12 cellular contexts compared by ENCODE assay signal in genomic region chr6:144660545-144660944, GRCh38.
DNase-seq lines count a peak whose midpoint lies in the region; ATAC-seq and TF ChIP-seq lines count a peak whose summit lies in the region.
"Had no signal": no experiment of that assay in that cellular context is flagged by ENCODE, and none has a peak within 500 bp of the region (broad histone marks: within the 10 kb centered on the region; RNA-seq: fewer than 3 reads in every experiment).

No MANE protein-coding gene starts in this region.

- dilution Hi-C loops in mammary epithelial cell (cut with HindIII; ENCODE audit: low sequenced_read_pairs): no loop called here

- H3K4me3 ChIP-seq in mammary epithelial cell (replicated peaks in 1 of 3; ENCODE audit: insufficient read depth in 1 of 3, low read depth in 2 of 3, low read length in 3 of 3) (no peak overlapping the region), right lobe of liver (peak overlapping the region in 1 of 3 donors; percentile 10), transverse colon (peak overlapping the region in 3 of 4 donors; percentile 20 to 39 (median 22))
- H3K4me3 ChIP-seq: coronary artery, tibial artery had no signal

- H3K79me2 ChIP-seq in mammary epithelial cell (ENCODE audit: insufficient read depth, low read length): no peaks in the 10 kb centered on the region

- TF ChIP-seq EP300 in transverse colon (IDR thresholded peaks at IDR 0.05; ENCODE audit: low read depth): no peak

- peak; percentile 53 to 80 (median 66) for ATAC-seq in right lobe of liver
- no peak for ATAC-seq in HG02610 (IDR thresholded peaks at IDR 0.05; ENCODE audit: unreplicated experiment)
- ATAC-seq in HG02642 (IDR thresholded peaks at IDR 0.05; ENCODE audit: poor library complexity, unreplicated experiment): no peak
- ATAC-seq: naive thymus-derived CD8-positive, alpha-beta T cell had no signal

- in situ Hi-C loops in mammary epithelial cell (cut with MboI; ENCODE audit: low sequenced_read_pairs in 2 of 2): no loop called here
- in situ Hi-C loops in transverse colon (cut with MboI; ENCODE audit: low pct_ligation_motif_present in 1 of 4, low pct_unique_long_range_greater_than_20kb in 1 of 4, low sequenced_read_pairs in 3 of 4): no loop called here

- TF ChIP-seq POLR2A in right lobe of liver (IDR thresholded peaks at IDR 0.05) (no peak), transverse colon (IDR thresholded peaks at IDR 0.05) (no peak)

- H2AFZ ChIP-seq in mammary epithelial cell (ENCODE audit: low read depth, low read length): peak overlapping the region; percentile 38

- peak overlapping the region; percentile 74 for H3K4me2 ChIP-seq in mammary epithelial cell (ENCODE audit: insufficient read depth, low read depth, low read length)

- TF ChIP-seq CTCF in mammary epithelial cell (conservative IDR thresholded peaks at IDR 0.05 in 1 of 2, IDR thresholded peaks at IDR 0.05 in 1 of 2; ENCODE audit: extremely low read depth in 1 of 2, insufficient read depth in 1 of 2, low read depth in 1 of 2, low read length in 2 of 2) (no peak), right lobe of liver (IDR thresholded peaks at IDR 0.05) (no peak), transverse colon (IDR thresholded peaks at IDR 0.05) (no peak)

- DNase-seq in NCI-H748 (lab: John Stamatoyannopoulos, UW; ENCODE audit: unreplicated experiment): peak; percentile 44
- DNase-seq in NCI-H748 treated with DMSO at 0.1 percent for 48 hours (lab: John Stamatoyannopoulos, UW): no peak
- no peak for DNase-seq in mammary epithelial cell
- DNase-seq in right lobe of liver: peak in 1 of 3 donors; percentile 42
- peak; percentile 23 for DNase-seq in transverse colon
- no peak for DNase-seq in NCI-H345 (lab: John Stamatoyannopoulos, UW)
- DNase-seq: activated naive CD8-positive, alpha-beta T cell treated with anti-CD3 and anti-CD28 coated beads for 36 hours; naive thymus-derived CD8-positive, alpha-beta T cell; tibial artery had no signal

- no TSS peak for BruUV-seq in mammary epithelial cell (replicated peaks; lab: Mats Ljungman, UMichigan)

- CTCF ChIA-PET in mammary epithelial cell (lab: Charles Lee; ENCODE audit: low non-redundant PET): no interaction called here

- H3K9ac ChIP-seq in mammary epithelial cell (ENCODE audit: insufficient read depth, low read length): no peak overlapping the region

- H3K36me3 ChIP-seq in mammary epithelial cell (ENCODE audit: insufficient read depth, low read length) (no peaks in the 10 kb centered on the region), right lobe of liver (no peaks in the 10 kb centered on the region), transverse colon (no peaks in the 10 kb centered on the region)
- H3K36me3 ChIP-seq: tibial artery had no signal

- peak overlapping the region; percentile 37 for H3K27ac ChIP-seq in mammary epithelial cell (ENCODE audit: insufficient read depth, low read depth, low read length)
- peak overlapping the region; percentile 2 to 17 (median 2) for H3K27ac ChIP-seq in right lobe of liver
- peak overlapping the region; percentile 65 to 77 (median 74) for H3K27ac ChIP-seq in transverse colon
- H3K27ac ChIP-seq: coronary artery, tibial artery had no signal

- H3K27me3 ChIP-seq in mammary epithelial cell (ENCODE audit: insufficient read depth, low read length) (no peaks in the 10 kb centered on the region), right lobe of liver (no peaks in the 10 kb centered on the region), transverse colon (no peaks in the 10 kb centered on the region)
- H3K27me3 ChIP-seq: tibial artery had no signal

- intact Hi-C loops in mammary epithelial cell (cut with micrococcal nuclease) (loop anchor here (2.0 kb wide), 1 partner anchor 50 kb away; no protein-coding TSS in a partner anchor), right lobe of liver (cut with DNase I) (no loop called here), transverse colon (cut with DNase I; ENCODE audit: low total_unique reads) (no loop called here)

- H3K9me3 ChIP-seq in mammary epithelial cell (replicated peaks; ENCODE audit: insufficient read depth, low read length): no peaks in the 10 kb centered on the region
- no peaks in the 10 kb centered on the region for H3K9me3 ChIP-seq in right lobe of liver
- no peaks in the 10 kb centered on the region for H3K9me3 ChIP-seq in transverse colon
- H3K9me3 ChIP-seq: tibial artery had no signal

- H4K20me1 ChIP-seq in mammary epithelial cell (ENCODE audit: insufficient read depth, low read length): no peaks in the 10 kb centered on the region

- 16% methylated on average over 5 of the region's 5 CpGs for WGBS in mammary epithelial cell (ENCODE audit: low coverage, missing lambda C conversion rate)
- WGBS in right lobe of liver (ENCODE audit: insufficient coverage, low coverage, low lambda C conversion rate, missing lambda C conversion rate): 36% methylated on average over 5 of the region's 5 CpGs
- 44 to 73% methylated on average over 5 of the region's 5 CpGs for WGBS in transverse colon (ENCODE audit: low coverage in 1 of 2), 2 donors

- H3K4me1 ChIP-seq in mammary epithelial cell (ENCODE audit: insufficient read depth, low read length): peaks cover 45% of the 10 kb centered on the region
- peaks cover 0 to 43% (median under 1%) of the 10 kb centered on the region in 4 donors for H3K4me1 ChIP-seq in right lobe of liver
- H3K4me1 ChIP-seq in transverse colon: peaks cover 5 to 60% (median 33%) of the 10 kb centered on the region in 4 donors

Comparison
In these comparisons a context has a peak if more than half of its experiments do, and no peak if none do; other contexts are left out.
1. DNase-seq: peak in NCI-H748 (single experiment) and transverse colon (single experiment); none in NCI-H748 treated with DMSO at 0.1 percent for 48 hours (single experiment), mammary epithelial cell (single experiment) and NCI-H345 (single experiment).
2. H3K27ac ChIP-seq: peak in every context shown above with its lines; median percentile 74 in transverse colon; 37 in mammary epithelial cell; 2 in right lobe of liver.
3. H3K4me3 ChIP-seq: peak in transverse colon (3 of 4); none in mammary epithelial cell (0 of 3).
4. ATAC-seq: peak in right lobe of liver (4 of 4); none in HG02610 (single experiment) and HG02642 (single experiment).